8 cellular contexts compared by ENCODE assay signal in genomic region chr19:57320180-57321084, GRCh38. TPM values are rescaled to one million over a fixed set of nuclear protein-coding genes. Genes with fewer than 3 reads are reported as not detected.
DNase-seq lines count a peak whose midpoint lies in the region; ATAC-seq, FAIRE-seq and TF ChIP-seq lines count a peak whose summit lies in the region.

Gene ZNF543 (plus strand): TSS chr19:57320472. CDS start chr19:57320854, 382 bp downstream.

- FAIRE-seq in TTC549 (lab: Jason Lieb, UNC), result peak; percentile 91

- peak within 1 kb of the TSS; percentile 93 to 99 (median 98) for H3K27ac Mint-ChIP-seq in brain

- H3K27me3 Mint-ChIP-seq in brain, result peaks cover 33% of the 10 kb centered on the region

- TF ChIP-seq CTCF in brain (conservative IDR thresholded peaks at IDR 0.05), result no peak

- H3K4me1 Mint-ChIP-seq in brain, result peaks cover 38% of the 10 kb centered on the region

- intact Hi-C loops in sciatic nerve (cut with DNase I), result no loop called here

- peaks cover 0 to under 1% (median 0%) of the 10 kb centered on the region in 5 experiments for H3K9me3 Mint-ChIP-seq in brain

- H3K36me3 Mint-ChIP-seq in brain, result peaks cover 29% of the 10 kb centered on the region

- DNase-seq in A172 (ENCODE audit: low spot score) (peak; percentile 96), NCI-H2107 (lab: John Stamatoyannopoulos, UW) (peak; percentile 94), iPS DF 4.7 (ENCODE audit: extremely low read depth, low spot score) (peak; percentile 90), sciatic nerve (ENCODE audit: low spot score) (peak; percentile 97)

- H3K4me3 Mint-ChIP-seq in brain, result peak within 1 kb of the TSS; percentile 89 to 97 (median 96)

- peak; percentile 84 for ATAC-seq in GM18520 (IDR thresholded peaks at IDR 0.05; ENCODE audit: unreplicated experiment)
- ATAC-seq in HG03060 (IDR thresholded peaks at IDR 0.05; ENCODE audit: low read depth, unreplicated experiment), result peak; percentile 87
- peak; percentile 100 for ATAC-seq in sciatic nerve

RNA-seq across cellular contexts. Expression of gene ZNF543, which starts in this region (rescaled TPM):
- 15.8 and 16.6 TPM in 2 replicates for total RNA-seq in A172 (2014; rRNA removed; shearing (Covaris generic))
- 2.0 TPM for polyA plus RNA-seq in brain (ENCODE audit: insufficient read depth, low read depth, low replicate concordance)
- total RNA-seq in sciatic nerve, result 7.0 TPM

Comparison
In these comparisons a context has a peak if more than half of its experiments do, and no peak if none do; other contexts are left out.
1. Peak in every context shown above with its lines: DNase-seq and ATAC-seq.